In genomic region chr6:157436944-157437336, GRCh38 we compare ENCODE assay signal across 20 cellular contexts.
"Had no signal": no experiment of that assay in that cellular context is flagged by ENCODE, and none has a peak within 500 bp of the region (broad histone marks: within the 10 kb centered on the region; RNA-seq: fewer than 3 reads in every experiment).

No MANE protein-coding gene starts in this region.

- FAIRE-seq: astrocyte, colon, pancreas had no signal

- H3K9me3 ChIP-seq: esophagus squamous epithelium, gastroesophageal sphincter, lower lobe of right lung, pancreas, sigmoid colon, thyroid gland, vagina had no signal

- ATAC-seq: activated naive CD4-positive, alpha-beta T cell treated with anti-CD3 and anti-CD28 coated beads, Interleukin-2, amount 50 U/mL, for 72 hours; activated T-helper 17 cell treated with anti-CD3 and anti-CD28 coated beads, Interleukin-2, amount 50 U/mL, for 72 hours; gastroesophageal sphincter; naive thymus-derived CD4-positive, alpha-beta T cell; pancreas; stimulated activated naive B cell treated with anti-CD40 and anti-IgM and Interleukin-4, amounts not matched to agents 10 μg/mL and 1 μg/mL and 100 μg/mL, for 72 hours had no signal

- H3K4me1 ChIP-seq: thyroid gland had no signal

- H3K27ac ChIP-seq: esophagus squamous epithelium, gastroesophageal sphincter, lower lobe of right lung, pancreas, sigmoid colon, thyroid gland, vagina had no signal

- H3K36me3 ChIP-seq: esophagus squamous epithelium, gastroesophageal sphincter, lower lobe of right lung, pancreas, sigmoid colon, thyroid gland, vagina had no signal

- DNase-seq: activated CD8-positive, alpha-beta memory T cell treated with anti-CD3 and anti-CD28 coated beads for 24 hours; activated CD8-positive, alpha-beta memory T cell treated with anti-CD3 and anti-CD28 coated beads, Interleukin-2, amount 50 U/mL, for 4 hours; activated T-cell treated with anti-CD3 and anti-CD28 coated beads, Interleukin-2, amount 50 U/mL, for 24 hours; esophagus squamous epithelium; left cardiac atrium; lower lobe of right lung; naive thymus-derived CD4-positive, alpha-beta T cell; pancreas; sigmoid colon; stimulated activated CD4-positive, alpha-beta T cell treated with anti-CD3 and anti-CD28 coated beads, Interleukin-15, amount 100 ng/mL, for 24 hours; stimulated activated naive B cell treated with anti-CD40 and anti-IgM and Interleukin-4, amounts not matched to agents 10 μg/mL and 1 μg/mL and 100 μg/mL, for 72 hours; T-helper 9 cell; thyroid gland had no signal

- H3K4me2 ChIP-seq: smooth muscle cell had no signal

- H3K4me3 ChIP-seq: esophagus squamous epithelium, gastroesophageal sphincter, lower lobe of right lung, pancreas, sigmoid colon, smooth muscle cell, thyroid gland, vagina had no signal

- H3K27me3 ChIP-seq: esophagus squamous epithelium, gastroesophageal sphincter, pancreas, sigmoid colon, thyroid gland, vagina had no signal
